In genomic region chr7:54545241-54545563, GRCh38 we compare ENCODE assay signal across 16 cellular contexts. TPM values are rescaled to one million over a fixed set of nuclear protein-coding genes. Genes with fewer than 3 reads are reported as not detected.
"Had no signal": no experiment of that assay in that cellular context is flagged by ENCODE, and none has a peak within 500 bp of the region (broad histone marks: within the 10 kb centered on the region; RNA-seq: fewer than 3 reads in every experiment).

No MANE protein-coding gene starts in this region.

- H3K27ac ChIP-seq: breast epithelium, lower lobe of right lung, pancreas had no signal

- ATAC-seq: pancreas; sciatic nerve; stimulated activated naive CD8-positive, alpha-beta T cell treated with anti-CD3 and anti-CD28 coated beads, Interleukin-15, amount 100 ng/mL, for 72 hours had no signal

- H3K9me3 Mint-ChIP-seq: dendritic cell treated with granulocyte-macrophage colony-stimulating factor and Interleukin-4, amounts not matched to agents 40 ng/mL and 50 ng/mL, for 4 days; mesothelial cell of epicardium had no signal

- H3K4me1 ChIP-seq: breast epithelium had no signal

- DNase-seq: activated CD4-positive, CD25-positive, alpha-beta regulatory T cell treated with anti-CD3 and anti-CD28 coated beads, Interleukin-2, amount 50 U/mL, for 72 hours; activated naive CD4-positive, alpha-beta T cell; aorta; cerebellar nuclear complex; lower lobe of right lung; stimulated activated naive CD8-positive, alpha-beta T cell treated with anti-CD3 and anti-CD28 coated beads, Interleukin-15, amount 100 ng/mL, for 72 hours; T-helper 1 cell; T1000 had no signal

- H3K4me3 Mint-ChIP-seq: dendritic cell treated with granulocyte-macrophage colony-stimulating factor and Interleukin-4, amounts not matched to agents 40 ng/mL and 50 ng/mL, for 4 days; mesothelial cell of epicardium; stimulated activated naive CD8-positive, alpha-beta T cell treated with anti-CD3 and anti-CD28 coated beads, Interleukin-15, amount 100 ng/mL, for 72 hours had no signal

- H3K4me1 Mint-ChIP-seq: stimulated activated naive CD8-positive, alpha-beta T cell treated with anti-CD3 and anti-CD28 coated beads, Interleukin-15, amount 100 ng/mL, for 72 hours had no signal

- H3K27ac Mint-ChIP-seq: dendritic cell treated with granulocyte-macrophage colony-stimulating factor and Interleukin-4, amounts not matched to agents 40 ng/mL and 50 ng/mL, for 4 days; mesothelial cell of epicardium; stimulated activated naive CD8-positive, alpha-beta T cell treated with anti-CD3 and anti-CD28 coated beads, Interleukin-15, amount 100 ng/mL, for 72 hours had no signal

- H3K36me3 ChIP-seq: breast epithelium, lower lobe of right lung, pancreas had no signal

- H3K4me3 ChIP-seq: lower lobe of right lung, pancreas had no signal

- H3K9me3 ChIP-seq: breast epithelium, lower lobe of right lung, pancreas had no signal

- H3K36me3 Mint-ChIP-seq: mesothelial cell of epicardium had no signal

RNA-seq across cellular contexts. Expression of gene VSTM2A, which starts 3.0 kb away (rescaled TPM):
- total RNA-seq: activated CD8-positive, alpha-beta memory T cell treated with anti-CD3 and anti-CD28 coated beads for 36 hours; aorta; breast epithelium; epithelial cell of proximal tubule; lower lobe of right lung; mesothelial cell of epicardium; myocyte; sciatic nerve had no signal
